In genomic region chr14:75660630-75661498, GRCh38 we compare ENCODE assay signal across 8 cellular contexts. TPM values are rescaled to one million over a fixed set of nuclear protein-coding genes. Genes with fewer than 3 reads are reported as not detected.
DNase-seq lines count a peak whose midpoint lies in the region; ATAC-seq and TF ChIP-seq lines count a peak whose summit lies in the region.

Gene ERG28, minus strand, starts transcription at chr14:75660876. Its CDS starts 3,374 bp downstream, at chr14:75657502.
Gene TTLL5, plus strand, starts transcription at chr14:75661246. Its CDS starts 1,904 bp downstream, at chr14:75663150.

- no peaks in the 10 kb centered on the region for H3K27me3 ChIP-seq in BE2C
- no peaks in the 10 kb centered on the region for H3K27me3 ChIP-seq in colonic mucosa

- peak; percentile 96 for DNase-seq in BE2C
- peak; percentile 94 for DNase-seq in GM19240 (ENCODE audit: insufficient read length, low spot score)
- DNase-seq in NCI-H526 (lab: John Stamatoyannopoulos, UW) = peak; percentile 99 to 100
- peak; percentile 97 for DNase-seq in activated CD4-positive, alpha-beta T cell treated with anti-CD3 and anti-CD28 coated beads for 48 hours
- DNase-seq in colonic mucosa = peak; percentile 97
- peak; percentile 100 for DNase-seq in kidney tubule cell (ENCODE audit: low spot score)
- peak; percentile 84 to 95 (median 92) for DNase-seq in stimulated activated CD4-positive, alpha-beta T cell treated with anti-CD3 and anti-CD28 coated beads, Interleukin-1b, Interleukin-23, amount 100 ng/mL, for 24 hours (ENCODE audit: low read depth in 4 of 4, low spot score in 1 of 4)

- H3K36me3 ChIP-seq in BE2C = peaks cover 4% of the 10 kb centered on the region; the same call in 1 of the 2 replicates
- H3K36me3 ChIP-seq in colonic mucosa = no peaks in the 10 kb centered on the region

- intact Hi-C loops in colonic mucosa (cut with DNase I) = no loop called here

- TF ChIP-seq CTCF in BE2C (IDR thresholded peaks at IDR 0.05; ENCODE audit: low read depth, low read length) (no peak), colonic mucosa (IDR thresholded peaks at IDR 0.05) (no peak)

- peak within 1 kb of the TSS; percentile 86 for H3K9ac ChIP-seq in colonic mucosa (ENCODE audit: low read depth in 2 of 2, low read length in 2 of 2)

- peak within 1 kb of the TSS; percentile 89 for H3K27ac ChIP-seq in colonic mucosa

- no peaks in the 10 kb centered on the region for H3K9me3 ChIP-seq in BE2C
- no peaks in the 10 kb centered on the region for H3K9me3 ChIP-seq in colonic mucosa

- peak; percentile 95 for ATAC-seq in HG03460 (IDR thresholded peaks at IDR 0.05; ENCODE audit: unreplicated experiment)

- H3K4me1 ChIP-seq in BE2C (no peaks in the 10 kb centered on the region), colonic mucosa (no peaks in the 10 kb centered on the region)

- H3K4me3 ChIP-seq in BE2C (ENCODE audit: low read depth, low read length) = peak within 1 kb of the TSS; percentile 90
- peak within 1 kb of the TSS; percentile 75 for H3K4me3 ChIP-seq in colonic mucosa

RNA-seq across cellular contexts. Expression of gene ERG28, which starts in this region (rescaled TPM):
- 15.1 TPM for polyA plus RNA-seq in BE2C (2012; ENCODE audit: insufficient read depth, insufficient read length, low read depth)
- 10 to 100 TPM; 24.4 to 32.3 TPM for total RNA-seq in colonic mucosa

RNA-seq across cellular contexts. Expression of gene TTLL5, which starts in this region (rescaled TPM):
- polyA plus RNA-seq in BE2C (2012; ENCODE audit: insufficient read depth, insufficient read length, low read depth) = 8.7 TPM
- total RNA-seq in colonic mucosa = 10 to 100 TPM; 26.5 to 37.3 TPM

Comparison
In these comparisons a context has a peak if more than half of its experiments do, and no peak if none do; other contexts are left out.
1. Peak in every context shown above with its lines: DNase-seq, ATAC-seq, H3K4me3 ChIP-seq and H3K27ac ChIP-seq.